2 cellular contexts compared by ENCODE assay signal in genomic region chr19:40422428-40423226, GRCh38.
TF ChIP-seq lines count a peak whose summit lies in the region.

No MANE protein-coding gene starts in this region.

TF ChIP-seq in SK-N-SH, 30 proteins besides CTCF, POLR2A, EP300 and RAD21:
- TF ChIP-seq RCOR1 (IDR thresholded peaks at IDR 0.05; ENCODE audit: low read length), result peak; percentile 81
- TF ChIP-seq MAX (IDR thresholded peaks at IDR 0.05; ENCODE audit: low read depth), result no peak
- TF ChIP-seq MEF2A (IDR thresholded peaks at IDR 0.05; ENCODE audit: borderline replicate concordance, low read depth), result no peak

TF ChIP-seq in SK-N-SH treated with all-trans-retinoic acid at 6 μM for 48 hours, 23 proteins besides CTCF, POLR2A, EP300 and RAD21:
- no peak for TF ChIP-seq ZNF8 (CRISPR knock-in tag; IDR thresholded peaks at IDR 0.05)
- no peak for TF ChIP-seq BACH2 (CRISPR knock-in tag; IDR thresholded peaks at IDR 0.05; ENCODE audit: borderline replicate concordance)
- TF ChIP-seq CREB5 (CRISPR knock-in tag; IDR thresholded peaks at IDR 0.05; ENCODE audit: low read depth), result no peak
- TF ChIP-seq TSHZ2 (CRISPR knock-in tag; IDR thresholded peaks at IDR 0.05), result no peak
- no peak for TF ChIP-seq ZFP3 (CRISPR knock-in tag; IDR thresholded peaks at IDR 0.05)
- TF ChIP-seq SNAI2 (CRISPR knock-in tag; IDR thresholded peaks at IDR 0.05), result no peak
- TF ChIP-seq PATZ1 (CRISPR knock-in tag; IDR thresholded peaks at IDR 0.05; ENCODE audit: borderline replicate concordance), result no peak
- no peak for TF ChIP-seq CSRNP3 (CRISPR knock-in tag; IDR thresholded peaks at IDR 0.05)
- TF ChIP-seq RARB (CRISPR knock-in tag; IDR thresholded peaks at IDR 0.05), result no peak
- no peak for TF ChIP-seq CSDC2 (CRISPR knock-in tag; IDR thresholded peaks at IDR 0.05)
- no peak for TF ChIP-seq OSR1 (CRISPR knock-in tag; IDR thresholded peaks at IDR 0.05)
- no peak for TF ChIP-seq GLIS3 (CRISPR knock-in tag; IDR thresholded peaks at IDR 0.05)
- no peak for TF ChIP-seq TOX (CRISPR knock-in tag; IDR thresholded peaks at IDR 0.05; ENCODE audit: borderline replicate concordance)
- no peak for TF ChIP-seq POU6F1 (CRISPR knock-in tag; IDR thresholded peaks at IDR 0.05; ENCODE audit: borderline replicate concordance, low read depth)
- TF ChIP-seq ARNTL (CRISPR knock-in tag; IDR thresholded peaks at IDR 0.05; ENCODE audit: borderline replicate concordance, low read depth), result no peak
- no peak for TF ChIP-seq ESRRG (CRISPR knock-in tag; IDR thresholded peaks at IDR 0.05)
- no peak for TF ChIP-seq ZNF565 (CRISPR knock-in tag; conservative IDR thresholded peaks at IDR 0.05; ENCODE audit: low read depth)
- no peak for TF ChIP-seq ZFP30 (CRISPR knock-in tag; IDR thresholded peaks at IDR 0.05)
- TF ChIP-seq ISL1 (CRISPR knock-in tag; IDR thresholded peaks at IDR 0.05), result no peak
TF ChIP-seq in SK-N-SH treated with all-trans-retinoic acid at 6 μM for 48 hours: peak in this region for 0.
